10 cellular contexts compared by ENCODE assay signal in genomic region chr14:28767851-28768548, GRCh38. TPM values are rescaled to one million over a fixed set of nuclear protein-coding genes. Genes with fewer than 3 reads are reported as not detected.
A peak's percentile ranks its signal among the peaks of the same experiment; 100 is the strongest.
DNase-seq lines count a peak whose midpoint lies in the region; FAIRE-seq and TF ChIP-seq lines count a peak whose summit lies in the region.
"Had no signal": no experiment of that assay in that cellular context is flagged by ENCODE, and none has a peak within 500 bp of the region (broad histone marks: within the 10 kb centered on the region; RNA-seq: fewer than 3 reads in every experiment).

No MANE protein-coding gene starts in this region.

- H3K4me3 ChIP-seq in endothelial cell of umbilical vein (replicated peaks in 1 of 3; ENCODE audit: insufficient read depth in 1 of 3, low read depth in 1 of 3, low read length in 3 of 3) (no peak overlapping the region), trophoblast cell (ENCODE audit: low read depth, low read length) (peak overlapping the region; percentile 16), osteoblast (ENCODE audit: insufficient read depth, low read length) (no peak overlapping the region), mesenchymal stem cell (ENCODE audit: insufficient read depth in 1 of 2, low read depth in 1 of 2, low read length in 2 of 2) (no peak overlapping the region)
- H3K4me3 ChIP-seq: upper lobe of left lung had no signal

- H4K8ac ChIP-seq in trophoblast cell (ENCODE audit: low read depth, low read length) (no peak overlapping the region), mesenchymal stem cell (ENCODE audit: low read length) (no peak overlapping the region)

- WGBS in trophoblast cell (ENCODE audit: extremely low coverage, insufficient coverage, insufficient read length), result no CpG with 5 or more reads among the region's 65 CpGs
- WGBS in mesenchymal stem cell, result 6% methylated on average over 65 of the region's 65 CpGs

- H3K18ac ChIP-seq in trophoblast cell (ENCODE audit: low read length) (no peak overlapping the region), mesenchymal stem cell (ENCODE audit: low read depth in 1 of 2, low read length in 2 of 2) (no peak overlapping the region)

- H2AFZ ChIP-seq in endothelial cell of umbilical vein (ENCODE audit: low read depth, low read length), result no peak overlapping the region
- peak overlapping the region; percentile 6 for H2AFZ ChIP-seq in trophoblast cell (ENCODE audit: insufficient read depth, low read length, poor library complexity)
- H2AFZ ChIP-seq in osteoblast (ENCODE audit: low read length), result no peak overlapping the region
- no peak overlapping the region for H2AFZ ChIP-seq in mesenchymal stem cell (ENCODE audit: low read depth, low read length)

- H3K4me2 ChIP-seq in endothelial cell of umbilical vein (ENCODE audit: insufficient read depth, low read length), result no peak overlapping the region
- H3K4me2 ChIP-seq in trophoblast cell (ENCODE audit: low read length), result peak overlapping the region; percentile 42
- no peak overlapping the region for H3K4me2 ChIP-seq in osteoblast (ENCODE audit: insufficient read depth, low read length)
- H3K4me2 ChIP-seq in mesenchymal stem cell (ENCODE audit: low read length, poor library complexity, severe bottlenecking), result no peak overlapping the region

- peaks cover 5% of the 10 kb centered on the region for H3K4me1 ChIP-seq in endothelial cell of umbilical vein (ENCODE audit: control insufficient read depth, extremely low read depth, insufficient read depth, low read length)
- H3K4me1 ChIP-seq in trophoblast cell (ENCODE audit: control insufficient read depth in 1 of 2, insufficient read depth in 2 of 2, low read length in 2 of 2), result peaks cover 2 to 11% of the 10 kb centered on the region in 2 experiments
- H3K4me1 ChIP-seq in osteoblast (ENCODE audit: insufficient read depth, low read length), result no peaks in the 10 kb centered on the region
- H3K4me1 ChIP-seq in mesenchymal stem cell (ENCODE audit: control insufficient read depth, insufficient read depth, low read depth, low read length), result peaks cover 17% of the 10 kb centered on the region
- H3K4me1 ChIP-seq: A549 had no signal

- H2BK15ac ChIP-seq in mesenchymal stem cell (ENCODE audit: low read depth, poor library complexity, severe bottlenecking), result no peak overlapping the region

- H2BK12ac ChIP-seq in trophoblast cell (ENCODE audit: low read length), result no peak overlapping the region
- no peak overlapping the region for H2BK12ac ChIP-seq in mesenchymal stem cell (ENCODE audit: low read length in 2 of 2)

- no peak overlapping the region for H3K14ac ChIP-seq in trophoblast cell (ENCODE audit: low read length)
- no peak overlapping the region for H3K14ac ChIP-seq in mesenchymal stem cell (ENCODE audit: low read length in 2 of 2)

- no peak overlapping the region for H3K27ac ChIP-seq in endothelial cell of umbilical vein (ENCODE audit: insufficient read depth, low read depth, low read length)
- no peak overlapping the region for H3K27ac ChIP-seq in trophoblast cell (ENCODE audit: low read depth, low read length)
- no peak overlapping the region for H3K27ac ChIP-seq in osteoblast (ENCODE audit: low read depth, low read length)
- H3K27ac ChIP-seq in mesenchymal stem cell (ENCODE audit: low read length, poor library complexity, severe bottlenecking), result no peak overlapping the region
- H3K27ac ChIP-seq: A549, upper lobe of left lung had no signal

- intact Hi-C loops in endothelial cell of umbilical vein (cut with micrococcal nuclease), result loop anchor here (10.0 kb wide), 1 partner anchor 1157 kb away; the partner anchor contains the start of gene PRKD1

- H4K91ac ChIP-seq in trophoblast cell (ENCODE audit: low read depth, low read length) (no peak overlapping the region), mesenchymal stem cell (ENCODE audit: low read length) (no peak overlapping the region)

- POLR2A ChIA-PET in endothelial cell of umbilical vein (lab: Charles Lee), result no interaction called here

- no peak overlapping the region for H3K9ac ChIP-seq in endothelial cell of umbilical vein (replicated peaks; ENCODE audit: extremely low read depth, insufficient read depth, low read length)
- H3K9ac ChIP-seq in trophoblast cell (ENCODE audit: low read length), result no peak overlapping the region
- H3K9ac ChIP-seq in mesenchymal stem cell (ENCODE audit: low read length), result no peak overlapping the region

- no peak for TF ChIP-seq CTCF in endothelial cell of umbilical vein (IDR thresholded peaks at IDR 0.05; ENCODE audit: extremely low read depth in 1 of 2, insufficient read depth in 1 of 2, low read depth in 1 of 2, low read length in 2 of 2)
- TF ChIP-seq CTCF in osteoblast (IDR thresholded peaks at IDR 0.05; ENCODE audit: extremely low read depth, low read depth, low read length), result no peak

- H3K27me3 ChIP-seq in endothelial cell of umbilical vein (ENCODE audit: control insufficient read depth in 2 of 2, insufficient read depth in 2 of 2, low read length in 2 of 2) (peaks cover 44 to 88% of the 10 kb centered on the region in 2 experiments), trophoblast cell (ENCODE audit: insufficient read depth, low read length) (peaks cover 42% of the 10 kb centered on the region), osteoblast (ENCODE audit: insufficient read depth, low read length) (peaks cover 83% of the 10 kb centered on the region), mesenchymal stem cell (ENCODE audit: control insufficient read depth in 1 of 2, insufficient read depth in 1 of 2, low read length in 2 of 2) (peaks cover 57 to 86% of the 10 kb centered on the region in 2 experiments)

- H4K20me1 ChIP-seq in endothelial cell of umbilical vein (replicated peaks; ENCODE audit: control insufficient read depth, extremely low read depth, insufficient read depth, low read length), result no peaks in the 10 kb centered on the region
- H4K20me1 ChIP-seq in osteoblast (ENCODE audit: insufficient read depth, low read length), result no peaks in the 10 kb centered on the region

- H3K4ac ChIP-seq in trophoblast cell (ENCODE audit: low read depth, low read length) (no peak overlapping the region), mesenchymal stem cell (ENCODE audit: low read depth in 1 of 2, low read length in 2 of 2) (no peak overlapping the region)

- no peak for FAIRE-seq in endothelial cell of umbilical vein (lab: Jason Lieb, UNC)
- FAIRE-seq: A549 had no signal

- no peaks in the 10 kb centered on the region for H3K9me1 ChIP-seq in endothelial cell of umbilical vein (replicated peaks; ENCODE audit: control insufficient read depth, extremely low read depth, insufficient read depth, low read length)

- CTCF ChIA-PET in endothelial cell of umbilical vein (lab: Charles Lee), result interaction anchor here (5.5 kb wide), 1 partner anchor 12 kb away, joined by 34 read pairs; no protein-coding TSS in a partner anchor

- H3K36me3 ChIP-seq in endothelial cell of umbilical vein (ENCODE audit: control insufficient read depth in 2 of 2, extremely low read depth in 1 of 2, insufficient read depth in 2 of 2, low read length in 2 of 2), result no peaks in the 10 kb centered on the region
- no peaks in the 10 kb centered on the region for H3K36me3 ChIP-seq in trophoblast cell (ENCODE audit: control insufficient read depth in 1 of 2, insufficient read depth in 2 of 2, low read length in 2 of 2)
- no peaks in the 10 kb centered on the region for H3K36me3 ChIP-seq in osteoblast (ENCODE audit: insufficient read depth, low read length)
- H3K36me3 ChIP-seq in mesenchymal stem cell (ENCODE audit: control insufficient read depth in 1 of 2, insufficient read depth in 2 of 2, low read depth in 1 of 2, low read length in 2 of 2), result peaks cover 0 to 4% of the 10 kb centered on the region in 2 experiments
- H3K36me3 ChIP-seq: upper lobe of left lung had no signal

- H2BK5ac ChIP-seq in trophoblast cell (ENCODE audit: low read depth, low read length, poor library complexity) (no peak overlapping the region), mesenchymal stem cell (ENCODE audit: low read depth, low read length, poor library complexity, severe bottlenecking) (no peak overlapping the region)

- H3K9me3 ChIP-seq in endothelial cell of umbilical vein (replicated peaks; ENCODE audit: control insufficient read depth, insufficient read depth, low read length), result no peaks in the 10 kb centered on the region
- peaks cover 6% of the 10 kb centered on the region for H3K9me3 ChIP-seq in trophoblast cell (ENCODE audit: insufficient read depth, low read depth, low read length)
- H3K9me3 ChIP-seq in osteoblast (ENCODE audit: low read depth, low read length), result no peaks in the 10 kb centered on the region
- H3K9me3 ChIP-seq in mesenchymal stem cell (ENCODE audit: control insufficient read depth, low read length), result no peaks in the 10 kb centered on the region
- H3K9me3 ChIP-seq: A549 had no signal

- H4K12ac ChIP-seq in trophoblast cell (ENCODE audit: low read depth, low read length), result no peak overlapping the region

- peak; percentile 69 for DNase-seq in NCI-H1694 treated with DMSO at 0.1 percent for 48 hours (lab: John Stamatoyannopoulos, UW)
- no peak for DNase-seq in NCI-H1694 (lab: John Stamatoyannopoulos, UW)
- peak; percentile 77 for DNase-seq in NCI-H510A treated with DMSO at 0.1 percent for 48 hours (lab: John Stamatoyannopoulos, UW)
- DNase-seq in endothelial cell of umbilical vein (ENCODE audit: low read depth, low spot score), result no peak
- no peak for DNase-seq in trophoblast cell
- no peak for DNase-seq in osteoblast (ENCODE audit: insufficient read length, low spot score, missing footprints)
- no peak for DNase-seq in mesenchymal stem cell
- no peak for DNase-seq in NAMALWA (ENCODE audit: low spot score)

- H3K23ac ChIP-seq in trophoblast cell (ENCODE audit: low read length), result no peak overlapping the region
- H3K23ac ChIP-seq in mesenchymal stem cell (ENCODE audit: low read length in 2 of 2), result no peak overlapping the region

- no peak overlapping the region for H2AK5ac ChIP-seq in trophoblast cell (ENCODE audit: low read length)
- H2AK5ac ChIP-seq in mesenchymal stem cell (ENCODE audit: low read length, severe bottlenecking), result no peak overlapping the region

- H3K79me2 ChIP-seq in endothelial cell of umbilical vein (ENCODE audit: control insufficient read depth, insufficient read depth, low read length) (no peaks in the 10 kb centered on the region), trophoblast cell (ENCODE audit: control insufficient read depth, insufficient read depth, low read length, poor library complexity) (no peaks in the 10 kb centered on the region), osteoblast (ENCODE audit: insufficient read depth, low read length) (no peaks in the 10 kb centered on the region)

- dilution Hi-C loops in endothelial cell of umbilical vein (cut with MboI; ENCODE audit: extremely low pct_ligation_motif_present, low sequenced_read_pairs), result no loop called here

- no peak for TF ChIP-seq POLR2A in endothelial cell of umbilical vein (IDR thresholded peaks at IDR 0.05; ENCODE audit: low read depth, low read length)

- H2BK120ac ChIP-seq in trophoblast cell (ENCODE audit: insufficient read depth, low read length, poor library complexity) (no peak overlapping the region), mesenchymal stem cell (ENCODE audit: low read depth, low read length) (no peak overlapping the region)

- H3K79me1 ChIP-seq in trophoblast cell (ENCODE audit: low read length) (no peaks in the 10 kb centered on the region), mesenchymal stem cell (replicated peaks; ENCODE audit: low read length, poor library complexity, severe bottlenecking) (no peaks in the 10 kb centered on the region)

- no TSS peak for BruUV-seq in endothelial cell of umbilical vein (replicated peaks; lab: Mats Ljungman, UMichigan)

RNA-seq across cellular contexts. Expression of gene FOXG1, which starts 1.4 kb away (rescaled TPM):
- total RNA-seq in endothelial cell of umbilical vein (not detected in 2 replicates), osteoblast (under 0.01 TPM in 1 of 2 replicates, not detected in the other)
- polyA plus RNA-seq in endothelial cell of umbilical vein, result not detected in 2 replicates
- polyA plus RNA-seq in endothelial cell of umbilical vein (2011; cell fraction: cytosol; rRNA removed), result not detected in 2 replicates
- polyA plus RNA-seq in endothelial cell of umbilical vein (2011; cell fraction: nucleus; rRNA removed), result not detected in 2 replicates
- not detected in 2 replicates for polyA plus RNA-seq in endothelial cell of umbilical vein (2012)
- polyA minus RNA-seq in endothelial cell of umbilical vein, result 0.06 TPM in 1 of 2 replicates, not detected in the other
- polyA minus RNA-seq in endothelial cell of umbilical vein (2011; cell fraction: cytosol; rRNA and poly(A)+ RNA removed), result not detected
- polyA minus RNA-seq in endothelial cell of umbilical vein (2011; cell fraction: nucleus; rRNA and poly(A)+ RNA removed), result not detected in 2 replicates
- 0.01 TPM in 2 replicates for polyA plus RNA-seq in trophoblast cell (2013)
- not detected for polyA plus RNA-seq in mesenchymal stem cell (2013, experiment 1 of 2)
- not detected for polyA plus RNA-seq in mesenchymal stem cell (2013, experiment 2 of 2)
- total RNA-seq: upper lobe of left lung had no signal

Comparison
In these comparisons a context has a peak if more than half of its experiments do, and no peak if none do; other contexts are left out.
1. DNase-seq: peak in NCI-H1694 treated with DMSO at 0.1 percent for 48 hours (single experiment) and NCI-H510A treated with DMSO at 0.1 percent for 48 hours (single experiment); none in NCI-H1694 (single experiment), endothelial cell of umbilical vein (single experiment), trophoblast cell (0 of 2), osteoblast (single experiment), mesenchymal stem cell (single experiment) and NAMALWA (single experiment).